In the genomic region with DNA sequence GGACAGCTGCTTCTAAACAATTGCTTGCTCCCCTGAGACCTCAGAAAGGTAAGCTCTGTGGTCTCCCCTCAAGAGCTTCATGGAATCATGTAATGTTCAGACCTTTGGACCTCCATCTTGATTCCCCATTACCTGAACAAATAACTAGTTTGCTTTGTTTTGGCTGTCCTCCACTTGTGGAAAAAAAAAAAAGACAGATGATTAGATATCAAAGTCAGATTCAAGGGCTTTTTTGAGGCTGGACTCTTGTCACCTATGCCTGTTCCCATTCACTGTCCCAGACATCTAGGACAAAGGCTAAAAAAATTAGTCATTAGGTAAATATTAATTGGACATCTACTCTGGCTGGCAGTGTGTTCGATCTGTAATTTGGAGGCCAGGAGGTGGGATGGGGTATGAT, we compare ENCODE assay signal across 1 cellular context.
A peak's percentile ranks its signal among the peaks of the same experiment; 100 is the strongest.
TF ChIP-seq lines count a peak whose summit lies in the region.

No MANE protein-coding gene starts in this region.

TF ChIP-seq in HepG2, 621 proteins besides CTCF, POLR2A, EP300 and RAD21:
- TF ChIP-seq NCOR1 (IDR thresholded peaks at IDR 0.05; ENCODE audit: borderline replicate concordance, low read length) = 0 out of 2 replicates have a peak, but pooled peaks have one; percentile 31
- no peak for TF ChIP-seq THRA (CRISPR knock-in tag; IDR thresholded peaks at IDR 0.05; ENCODE audit: borderline replicate concordance)
